Comparison of ENCODE assay signal across 3 cellular contexts in the genomic region with DNA sequence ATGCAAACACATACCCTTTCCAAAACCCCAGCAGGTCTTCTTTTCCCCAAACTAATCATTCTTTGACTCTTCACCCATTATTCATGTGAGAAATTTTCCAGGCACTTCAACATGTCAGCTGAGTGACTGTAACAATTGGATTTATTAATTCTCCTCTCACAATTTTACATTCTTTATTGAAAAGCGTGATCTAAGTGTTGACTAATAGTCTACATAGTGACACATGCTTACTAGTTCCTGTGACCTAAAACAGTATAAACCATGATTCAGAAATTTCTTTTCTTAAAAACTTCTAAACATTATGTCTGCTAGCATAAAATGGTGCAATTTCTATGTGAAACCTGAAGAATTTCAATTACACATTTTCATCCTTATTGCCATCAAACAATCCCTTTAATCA.
A peak's percentile ranks its signal among the peaks of the same experiment; 100 is the strongest.
TF ChIP-seq lines count a peak whose summit lies in the region.

No MANE protein-coding gene starts in this region.

TF ChIP-seq in SK-N-SH treated with all-trans-retinoic acid at 6 μM for 48 hours, 23 proteins besides CTCF, POLR2A, EP300 and RAD21 (continued from another document):
- TF ChIP-seq, protein P1, sequence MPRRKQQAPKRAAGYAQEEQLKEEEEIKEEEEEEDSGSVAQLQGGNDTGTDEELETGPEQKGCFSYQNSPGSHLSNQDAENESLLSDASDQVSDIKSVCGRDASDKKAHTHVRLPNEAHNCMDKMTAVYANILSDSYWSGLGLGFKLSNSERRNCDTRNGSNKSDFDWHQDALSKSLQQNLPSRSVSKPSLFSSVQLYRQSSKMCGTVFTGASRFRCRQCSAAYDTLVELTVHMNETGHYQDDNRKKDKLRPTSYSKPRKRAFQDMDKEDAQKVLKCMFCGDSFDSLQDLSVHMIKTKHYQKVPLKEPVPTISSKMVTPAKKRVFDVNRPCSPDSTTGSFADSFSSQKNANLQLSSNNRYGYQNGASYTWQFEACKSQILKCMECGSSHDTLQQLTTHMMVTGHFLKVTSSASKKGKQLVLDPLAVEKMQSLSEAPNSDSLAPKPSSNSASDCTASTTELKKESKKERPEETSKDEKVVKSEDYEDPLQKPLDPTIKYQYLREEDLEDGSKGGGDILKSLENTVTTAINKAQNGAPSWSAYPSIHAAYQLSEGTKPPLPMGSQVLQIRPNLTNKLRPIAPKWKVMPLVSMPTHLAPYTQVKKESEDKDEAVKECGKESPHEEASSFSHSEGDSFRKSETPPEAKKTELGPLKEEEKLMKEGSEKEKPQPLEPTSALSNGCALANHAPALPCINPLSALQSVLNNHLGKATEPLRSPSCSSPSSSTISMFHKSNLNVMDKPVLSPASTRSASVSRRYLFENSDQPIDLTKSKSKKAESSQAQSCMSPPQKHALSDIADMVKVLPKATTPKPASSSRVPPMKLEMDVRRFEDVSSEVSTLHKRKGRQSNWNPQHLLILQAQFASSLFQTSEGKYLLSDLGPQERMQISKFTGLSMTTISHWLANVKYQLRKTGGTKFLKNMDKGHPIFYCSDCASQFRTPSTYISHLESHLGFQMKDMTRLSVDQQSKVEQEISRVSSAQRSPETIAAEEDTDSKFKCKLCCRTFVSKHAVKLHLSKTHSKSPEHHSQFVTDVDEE (CRISPR knock-in tag; IDR thresholded peaks at IDR 0.05), result no peak
- TF ChIP-seq, protein P2, sequence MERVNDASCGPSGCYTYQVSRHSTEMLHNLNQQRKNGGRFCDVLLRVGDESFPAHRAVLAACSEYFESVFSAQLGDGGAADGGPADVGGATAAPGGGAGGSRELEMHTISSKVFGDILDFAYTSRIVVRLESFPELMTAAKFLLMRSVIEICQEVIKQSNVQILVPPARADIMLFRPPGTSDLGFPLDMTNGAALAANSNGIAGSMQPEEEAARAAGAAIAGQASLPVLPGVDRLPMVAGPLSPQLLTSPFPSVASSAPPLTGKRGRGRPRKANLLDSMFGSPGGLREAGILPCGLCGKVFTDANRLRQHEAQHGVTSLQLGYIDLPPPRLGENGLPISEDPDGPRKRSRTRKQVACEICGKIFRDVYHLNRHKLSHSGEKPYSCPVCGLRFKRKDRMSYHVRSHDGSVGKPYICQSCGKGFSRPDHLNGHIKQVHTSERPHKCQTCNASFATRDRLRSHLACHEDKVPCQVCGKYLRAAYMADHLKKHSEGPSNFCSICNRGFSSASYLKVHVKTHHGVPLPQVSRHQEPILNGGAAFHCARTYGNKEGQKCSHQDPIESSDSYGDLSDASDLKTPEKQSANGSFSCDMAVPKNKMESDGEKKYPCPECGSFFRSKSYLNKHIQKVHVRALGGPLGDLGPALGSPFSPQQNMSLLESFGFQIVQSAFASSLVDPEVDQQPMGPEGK (CRISPR knock-in tag; IDR thresholded peaks at IDR 0.05; ENCODE audit: borderline replicate concordance), result no peak
- peak; percentile 13; the same call in 1 of the 2 replicates for TF ChIP-seq ISL1 (CRISPR knock-in tag; IDR thresholded peaks at IDR 0.05)
- TF ChIP-seq, protein P3, sequence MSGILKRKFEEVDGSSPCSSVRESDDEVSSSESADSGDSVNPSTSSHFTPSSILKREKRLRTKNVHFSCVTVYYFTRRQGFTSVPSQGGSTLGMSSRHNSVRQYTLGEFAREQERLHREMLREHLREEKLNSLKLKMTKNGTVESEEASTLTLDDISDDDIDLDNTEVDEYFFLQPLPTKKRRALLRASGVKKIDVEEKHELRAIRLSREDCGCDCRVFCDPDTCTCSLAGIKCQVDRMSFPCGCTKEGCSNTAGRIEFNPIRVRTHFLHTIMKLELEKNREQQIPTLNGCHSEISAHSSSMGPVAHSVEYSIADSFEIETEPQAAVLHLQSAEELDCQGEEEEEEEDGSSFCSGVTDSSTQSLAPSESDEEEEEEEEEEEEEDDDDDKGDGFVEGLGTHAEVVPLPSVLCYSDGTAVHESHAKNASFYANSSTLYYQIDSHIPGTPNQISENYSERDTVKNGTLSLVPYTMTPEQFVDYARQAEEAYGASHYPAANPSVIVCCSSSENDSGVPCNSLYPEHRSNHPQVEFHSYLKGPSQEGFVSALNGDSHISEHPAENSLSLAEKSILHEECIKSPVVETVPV (CRISPR knock-in tag; IDR thresholded peaks at IDR 0.05), result no peak
- no peak for TF ChIP-seq TOX (CRISPR knock-in tag; IDR thresholded peaks at IDR 0.05; ENCODE audit: borderline replicate concordance)

TF ChIP-seq in SK-N-SH, 30 proteins besides CTCF, POLR2A, EP300 and RAD21 (continued from another document):
- TF ChIP-seq IRF3 (IDR thresholded peaks at IDR 0.05; ENCODE audit: low read depth, low read length) (no peak), MEF2A (IDR thresholded peaks at IDR 0.05; ENCODE audit: borderline replicate concordance, low read depth) (no peak), YY1 (IDR thresholded peaks at IDR 0.05; ENCODE audit: low read depth) (no peak), PBX3 (IDR thresholded peaks at IDR 0.05) (no peak), JUND (IDR thresholded peaks at IDR 0.05) (no peak), TAF1 (IDR thresholded peaks at IDR 0.05; ENCODE audit: borderline replicate concordance, low read depth, low read length) (no peak), SMC3 (IDR thresholded peaks at IDR 0.05; ENCODE audit: low read depth, low read length) (no peak), RCOR1 (IDR thresholded peaks at IDR 0.05; ENCODE audit: low read length) (no peak)
- TF ChIP-seq, protein P4, sequence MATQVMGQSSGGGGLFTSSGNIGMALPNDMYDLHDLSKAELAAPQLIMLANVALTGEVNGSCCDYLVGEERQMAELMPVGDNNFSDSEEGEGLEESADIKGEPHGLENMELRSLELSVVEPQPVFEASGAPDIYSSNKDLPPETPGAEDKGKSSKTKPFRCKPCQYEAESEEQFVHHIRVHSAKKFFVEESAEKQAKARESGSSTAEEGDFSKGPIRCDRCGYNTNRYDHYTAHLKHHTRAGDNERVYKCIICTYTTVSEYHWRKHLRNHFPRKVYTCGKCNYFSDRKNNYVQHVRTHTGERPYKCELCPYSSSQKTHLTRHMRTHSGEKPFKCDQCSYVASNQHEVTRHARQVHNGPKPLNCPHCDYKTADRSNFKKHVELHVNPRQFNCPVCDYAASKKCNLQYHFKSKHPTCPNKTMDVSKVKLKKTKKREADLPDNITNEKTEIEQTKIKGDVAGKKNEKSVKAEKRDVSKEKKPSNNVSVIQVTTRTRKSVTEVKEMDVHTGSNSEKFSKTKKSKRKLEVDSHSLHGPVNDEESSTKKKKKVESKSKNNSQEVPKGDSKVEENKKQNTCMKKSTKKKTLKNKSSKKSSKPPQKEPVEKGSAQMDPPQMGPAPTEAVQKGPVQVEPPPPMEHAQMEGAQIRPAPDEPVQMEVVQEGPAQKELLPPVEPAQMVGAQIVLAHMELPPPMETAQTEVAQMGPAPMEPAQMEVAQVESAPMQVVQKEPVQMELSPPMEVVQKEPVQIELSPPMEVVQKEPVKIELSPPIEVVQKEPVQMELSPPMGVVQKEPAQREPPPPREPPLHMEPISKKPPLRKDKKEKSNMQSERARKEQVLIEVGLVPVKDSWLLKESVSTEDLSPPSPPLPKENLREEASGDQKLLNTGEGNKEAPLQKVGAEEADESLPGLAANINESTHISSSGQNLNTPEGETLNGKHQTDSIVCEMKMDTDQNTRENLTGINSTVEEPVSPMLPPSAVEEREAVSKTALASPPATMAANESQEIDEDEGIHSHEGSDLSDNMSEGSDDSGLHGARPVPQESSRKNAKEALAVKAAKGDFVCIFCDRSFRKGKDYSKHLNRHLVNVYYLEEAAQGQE (IDR thresholded peaks at IDR 0.05; ENCODE audit: low read depth, low read length), result no peak
- TF ChIP-seq, protein P5, sequence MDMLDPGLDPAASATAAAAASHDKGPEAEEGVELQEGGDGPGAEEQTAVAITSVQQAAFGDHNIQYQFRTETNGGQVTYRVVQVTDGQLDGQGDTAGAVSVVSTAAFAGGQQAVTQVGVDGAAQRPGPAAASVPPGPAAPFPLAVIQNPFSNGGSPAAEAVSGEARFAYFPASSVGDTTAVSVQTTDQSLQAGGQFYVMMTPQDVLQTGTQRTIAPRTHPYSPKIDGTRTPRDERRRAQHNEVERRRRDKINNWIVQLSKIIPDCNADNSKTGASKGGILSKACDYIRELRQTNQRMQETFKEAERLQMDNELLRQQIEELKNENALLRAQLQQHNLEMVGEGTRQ (IDR thresholded peaks at IDR 0.05; ENCODE audit: borderline replicate concordance, low read depth, low read length), result no peak

TF ChIP-seq in endothelial cell of umbilical vein, 7 proteins besides CTCF, POLR2A, EP300 and RAD21 (continued from another document):
- TF ChIP-seq FOS (IDR thresholded peaks at IDR 0.05; ENCODE audit: borderline replicate concordance, insufficient read depth, low read length), result no peak
